ENCODE assay signal across 28 cellular contexts in genomic region chr13:82740442-82740841, GRCh38.
"Had no signal": no experiment of that assay in that cellular context is flagged by ENCODE, and none has a peak within 500 bp of the region (broad histone marks: within the 10 kb centered on the region; RNA-seq: fewer than 3 reads in every experiment).

No MANE protein-coding gene starts in this region.

- H3K27me3 Mint-ChIP-seq: naive thymus-derived CD8-positive, alpha-beta T cell; stimulated activated naive CD8-positive, alpha-beta T cell treated with anti-CD3 and anti-CD28 coated beads, Interleukin-15, Interleukin-2, amounts not matched to agents 100 ng/mL and 50 ng/mL, for 24 hours had no signal

- H3K9me3 ChIP-seq: lower lobe of right lung, neutrophil, ovary, prostate gland, upper lobe of right lung had no signal

- H3K4me1 Mint-ChIP-seq: immature natural killer cell; naive thymus-derived CD8-positive, alpha-beta T cell; nephron; neural crest cell had no signal

- H3K27me3 ChIP-seq: heart left ventricle, neutrophil, ovary, suprapubic skin, tibial artery, upper lobe of right lung had no signal

- H3K27ac Mint-ChIP-seq: immature natural killer cell; naive thymus-derived CD8-positive, alpha-beta T cell; nephron; stimulated activated naive CD8-positive, alpha-beta T cell treated with anti-CD3 and anti-CD28 coated beads, Interleukin-15, Interleukin-2, amounts not matched to agents 100 ng/mL and 50 ng/mL, for 24 hours had no signal

- H3K4me1 ChIP-seq: heart left ventricle, left ventricle myocardium inferior, lower lobe of right lung, prostate gland, suprapubic skin, upper lobe of right lung had no signal

- H3K36me3 Mint-ChIP-seq: naive thymus-derived CD8-positive, alpha-beta T cell had no signal

- H3K4me3 ChIP-seq: heart left ventricle, left ventricle myocardium inferior, lower lobe of right lung, ovary, prostate gland, smooth muscle cell, suprapubic skin, thoracic aorta, tibial artery, upper lobe of right lung had no signal

- H3K4me3 Mint-ChIP-seq: immature natural killer cell; naive thymus-derived CD8-positive, alpha-beta T cell; nephron; neural crest cell; stimulated activated naive CD8-positive, alpha-beta T cell treated with anti-CD3 and anti-CD28 coated beads, Interleukin-15, Interleukin-2, amounts not matched to agents 100 ng/mL and 50 ng/mL, for 24 hours had no signal

- H3K36me3 ChIP-seq: heart left ventricle, left ventricle myocardium inferior, lower lobe of right lung, neutrophil, ovary, prostate gland, suprapubic skin, thoracic aorta, tibial artery, upper lobe of right lung had no signal

- FAIRE-seq: islet of Langerhans, urothelium cell line had no signal

- DNase-seq: heart left ventricle; hypothalamus; immature natural killer cell; left ventricle myocardium inferior; lower lobe of right lung; mammary epithelial cell; mesenchymal stem cell; naive thymus-derived CD8-positive, alpha-beta T cell; ovary; retina; stimulated activated CD4-positive, alpha-beta T cell treated with anti-CD3 and anti-CD28 coated beads, Interleukin-12 subunit alpha, Interleukin-12 subunit beta, amount 100 ng/mL, for 4 hours; stimulated activated CD4-positive, alpha-beta T cell treated with anti-CD3 and anti-CD28 coated beads, Interleukin-15, amount 100 ng/mL, for 24 hours; stimulated activated CD4-positive, alpha-beta T cell treated with anti-CD3 and anti-CD28 coated beads, Interleukin-2, amount 100 ng/mL, for 24 hours; stimulated activated CD4-positive, alpha-beta T cell treated with anti-CD3 and anti-CD28 coated beads, Interleukin-4, amount 100 ng/mL, for 1 hour; stimulated activated naive CD4-positive, alpha-beta T cell; tibial artery; trophoblast cell; upper lobe of right lung had no signal

- H3K27ac ChIP-seq: heart left ventricle, left ventricle myocardium inferior, lower lobe of right lung, neutrophil, ovary, prostate gland, suprapubic skin, thoracic aorta, tibial artery, upper lobe of right lung had no signal
